In the genomic region with DNA sequence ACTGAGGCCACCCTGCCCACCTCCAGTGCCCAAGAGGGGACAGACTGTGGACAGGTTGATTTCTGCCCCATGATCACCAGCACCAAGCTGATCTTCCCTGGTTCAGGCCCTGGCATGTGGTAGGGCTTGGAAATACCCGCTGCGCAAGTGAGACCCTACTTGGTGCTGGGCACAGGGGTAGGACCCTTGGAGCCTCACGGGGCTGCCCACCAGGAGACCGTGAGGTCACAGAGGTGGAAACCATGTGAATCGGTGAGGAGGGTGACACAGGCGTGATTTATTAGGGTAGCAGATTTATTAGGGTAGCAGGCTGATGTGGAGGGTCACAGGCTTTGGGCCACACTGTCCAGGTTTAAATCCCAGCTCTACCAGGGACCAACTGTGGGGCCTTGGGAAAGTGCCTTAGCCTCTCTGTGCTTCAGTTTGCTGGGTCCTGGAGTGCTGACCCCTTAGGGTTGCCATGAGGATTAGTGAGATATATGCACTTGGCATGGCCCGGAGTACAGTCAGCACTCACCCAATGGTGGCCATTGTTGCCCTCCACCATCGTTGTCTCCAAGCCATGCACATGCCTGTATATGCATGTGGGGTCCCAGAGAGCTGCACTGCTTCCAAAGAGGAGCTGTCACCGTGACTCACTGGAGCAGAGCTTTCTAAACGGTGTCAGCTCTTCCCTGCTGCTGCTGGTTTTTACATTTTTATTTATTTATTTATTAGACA, we compare ENCODE assay signal across 27 cellular contexts. TPM values are rescaled to one million over a fixed set of nuclear protein-coding genes. Genes with fewer than 3 reads are reported as not detected.
DNase-seq lines count a peak whose midpoint lies in the region; ATAC-seq, FAIRE-seq and TF ChIP-seq lines count a peak whose summit lies in the region.
"Had no signal": no experiment of that assay in that cellular context is flagged by ENCODE, and none has a peak within 500 bp of the region (broad histone marks: within the 10 kb centered on the region; RNA-seq: fewer than 3 reads in every experiment).

No MANE protein-coding gene starts in this region.

- no peak overlapping the region for H3K27ac Mint-ChIP-seq in natural killer cell
- no peak overlapping the region for H3K27ac Mint-ChIP-seq in natural killer cell treated with Interleukin-12 subunit alpha and Interleukin-12 subunit beta and Interleukin-15 and Interleukin-18, amount 100 ng/mL, for 72 hours
- H3K27ac Mint-ChIP-seq in naive thymus-derived CD8-positive, alpha-beta T cell = peak overlapping the region in 1 of 10 donors; percentile 44
- H3K27ac Mint-ChIP-seq: activated CD4-positive, alpha-beta T cell treated with anti-CD3 and anti-CD28 coated beads, Interleukin-2, amount 10 ng/mL, durations not matched to agents 24 days and 14 days; activated naive CD4-positive, alpha-beta T cell treated with anti-CD3 and anti-CD28 coated beads, Interleukin-2, amount 50 U/mL, for 24 hours; activated T-cell treated with anti-CD3 and anti-CD28 coated beads, Interleukin-2, amount 50 U/mL, for 72 hours; B cell had no signal

- intact Hi-C loops in natural killer cell (cut with micrococcal nuclease) (no loop called here), HepG2 (cut with micrococcal nuclease; ENCODE audit: unreplicated experiment) (no loop called here)

- POLR2A ChIA-PET in HepG2 (lab: Yijun Ruan, JAX) = interaction anchor here (1.9 to 9.8 kb wide), 3 partner anchors 16 to 68 kb away, joined by 7 to 425 read pairs (median 94); a partner anchor contains a TSS
- POLR2A ChIA-PET in naive thymus-derived CD8-positive, alpha-beta T cell (lab: Charles Lee) = no interaction called here

- H3K9ac ChIP-seq in HepG2 (ENCODE audit: insufficient read depth, low read depth, low read length) (no peak overlapping the region), smooth muscle cell (ENCODE audit: low read depth) (no peak overlapping the region)

- DNase-seq in natural killer cell (peak; percentile 7), HepG2 (ENCODE audit: low spot score) (no peak), smooth muscle cell (lab: John Stamatoyannopoulos, UW; ENCODE audit: unreplicated experiment) (no peak), NCI-H524 treated with DMSO at 0.1 percent for 48 hours (lab: John Stamatoyannopoulos, UW) (no peak), SIG-M5 treated with dmso at 0.1 percent for 504 hours (lab: John Stamatoyannopoulos, UW; ENCODE audit: unreplicated experiment) (no peak), DMS53 (lab: John Stamatoyannopoulos, UW) (no peak)
- DNase-seq in natural killer cell treated with Interleukin-12 subunit alpha and Interleukin-12 subunit beta and Interleukin-15 and Interleukin-18, amount 100 ng/mL, for 72 hours (ENCODE audit: low spot score) = no peak
- no peak for DNase-seq in naive thymus-derived CD8-positive, alpha-beta T cell
- DNase-seq: activated CD4-positive, alpha-beta T cell treated with anti-CD3 and anti-CD28 coated beads, Interleukin-2, amount 10 ng/mL, durations not matched to agents 24 days and 14 days; activated T-cell treated with anti-CD3 and anti-CD28 coated beads, Interleukin-2, amount 50 U/mL, for 72 hours; cerebellar nuclear complex; DND-41; GOT3; NCI-H1417; NCI-H510A; NK-92 treated with Interleukin-12 subunit alpha and Interleukin-12 subunit beta, amount 100 ng/mL, for 24 hours; occipital lobe; stimulated activated CD4-positive, alpha-beta T cell treated with anti-CD3 and anti-CD28 coated beads, Interleukin-15, amount 100 ng/mL, for 24 hours; T-helper 17 cell had no signal

- H3K4me3 Mint-ChIP-seq in natural killer cell = no peak overlapping the region
- no peak overlapping the region for H3K4me3 Mint-ChIP-seq in natural killer cell treated with Interleukin-12 subunit alpha and Interleukin-12 subunit beta and Interleukin-15 and Interleukin-18, amount 100 ng/mL, for 72 hours
- H3K4me3 Mint-ChIP-seq in naive thymus-derived CD8-positive, alpha-beta T cell = no peak overlapping the region
- H3K4me3 Mint-ChIP-seq: activated CD4-positive, alpha-beta T cell treated with anti-CD3 and anti-CD28 coated beads, Interleukin-2, amount 10 ng/mL, durations not matched to agents 24 days and 14 days; activated naive CD4-positive, alpha-beta T cell treated with anti-CD3 and anti-CD28 coated beads, Interleukin-2, amount 50 U/mL, for 24 hours; activated T-cell treated with anti-CD3 and anti-CD28 coated beads, Interleukin-2, amount 50 U/mL, for 72 hours; B cell; T-helper 17 cell had no signal

- no peaks in the 10 kb centered on the region for H4K20me1 ChIP-seq in HepG2 (ENCODE audit: insufficient read depth, low read length)
- no peaks in the 10 kb centered on the region for H4K20me1 ChIP-seq in smooth muscle cell (ENCODE audit: low read depth)

- H3K4me1 ChIP-seq in HepG2 (ENCODE audit: insufficient read depth, low read length) (peaks cover 97% of the 10 kb centered on the region), smooth muscle cell (ENCODE audit: low read depth) (peaks cover 7% of the 10 kb centered on the region)

- H3K4me2 ChIP-seq in HepG2 (ENCODE audit: low read depth, low read length) (no peak overlapping the region), smooth muscle cell (peak overlapping the region; percentile 14)

- H3K27me3 ChIP-seq in HepG2 (ENCODE audit: control insufficient read depth in 1 of 2, insufficient read depth in 2 of 2, low read length in 2 of 2) = no peaks in the 10 kb centered on the region
- no peaks in the 10 kb centered on the region for H3K27me3 ChIP-seq in smooth muscle cell (ENCODE audit: low read depth)
- H3K27me3 ChIP-seq: gastroesophageal sphincter had no signal

- no peaks in the 10 kb centered on the region for H3K4me1 Mint-ChIP-seq in natural killer cell
- H3K4me1 Mint-ChIP-seq in natural killer cell treated with Interleukin-12 subunit alpha and Interleukin-12 subunit beta and Interleukin-15 and Interleukin-18, amount 100 ng/mL, for 72 hours (ENCODE audit: low read depth in 2 of 2) = peaks cover 0 to 4% of the 10 kb centered on the region in 2 donors
- peaks cover 0 to 19% (median 3%) of the 10 kb centered on the region in 4 donors for H3K4me1 Mint-ChIP-seq in naive thymus-derived CD8-positive, alpha-beta T cell
- H3K4me1 Mint-ChIP-seq: activated naive CD4-positive, alpha-beta T cell treated with anti-CD3 and anti-CD28 coated beads, Interleukin-2, amount 50 U/mL, for 24 hours; T-helper 17 cell had no signal

- no peak for TF ChIP-seq POLR2A in HepG2 (IDR thresholded peaks at IDR 0.05; ENCODE audit: insufficient read depth in 1 of 2, low read depth in 2 of 2, low read length in 2 of 2)

- H3K27ac ChIP-seq in HepG2 (ENCODE audit: extremely low read length, insufficient read depth, low read length) (no peak overlapping the region), smooth muscle cell (ENCODE audit: low read depth) (peak overlapping the region; percentile 74)
- H3K27ac ChIP-seq: SK-N-MC had no signal

- H3K4me3 ChIP-seq in HepG2 (replicated peaks in 1 of 3; ENCODE audit: insufficient read depth in 1 of 3, low read depth in 2 of 3, low read length in 3 of 3) (no peak overlapping the region), smooth muscle cell (no peak overlapping the region)
- H3K4me3 ChIP-seq: gastroesophageal sphincter, SK-N-MC had no signal

- TF ChIP-seq RAD21 in HepG2 (CRISPR knock-in tag; IDR thresholded peaks at IDR 0.05) = no peak

- FAIRE-seq in HepG2 (lab: Jason Lieb, UNC) = no peak
- FAIRE-seq: astrocyte, GM12892, GM19239, islet of Langerhans had no signal

- H2AFZ ChIP-seq in HepG2 (ENCODE audit: low read length) (no peak overlapping the region), smooth muscle cell (ENCODE audit: low read depth) (no peak overlapping the region)

- CTCF ChIA-PET in HepG2 (lab: Yijun Ruan, JAX; ENCODE audit: low intra/inter-chr PET ratio, low total read pairs) = no interaction called here

- H3K79me2 ChIP-seq in HepG2 (ENCODE audit: insufficient read depth, low read length) (no peaks in the 10 kb centered on the region), smooth muscle cell (ENCODE audit: low read depth) (no peaks in the 10 kb centered on the region)

- 92% methylated on average over 8 of the region's 10 CpGs for WGBS in HepG2 (ENCODE audit: low lambda C conversion rate)
- WGBS in smooth muscle cell (ENCODE audit: low lambda C conversion rate) = 76% methylated on average over 10 of the region's 10 CpGs

- H3K36me3 Mint-ChIP-seq in natural killer cell = no peaks in the 10 kb centered on the region
- H3K36me3 Mint-ChIP-seq in natural killer cell treated with Interleukin-12 subunit alpha and Interleukin-12 subunit beta and Interleukin-15 and Interleukin-18, amount 100 ng/mL, for 72 hours = no peaks in the 10 kb centered on the region
- no peaks in the 10 kb centered on the region for H3K36me3 Mint-ChIP-seq in naive thymus-derived CD8-positive, alpha-beta T cell
- H3K36me3 Mint-ChIP-seq: activated naive CD4-positive, alpha-beta T cell treated with anti-CD3 and anti-CD28 coated beads, Interleukin-2, amount 50 U/mL, for 24 hours had no signal

- no peak for ATAC-seq in natural killer cell
- ATAC-seq in natural killer cell treated with Interleukin-12 subunit alpha and Interleukin-12 subunit beta and Interleukin-15 and Interleukin-18, amount 100 ng/mL, for 72 hours = no peak
- no peak for ATAC-seq in HepG2
- no peak for ATAC-seq in naive thymus-derived CD8-positive, alpha-beta T cell
- ATAC-seq: activated T-cell treated with anti-CD3 and anti-CD28 coated beads, Interleukin-2, amount 50 U/mL, for 72 hours; gastroesophageal sphincter; T-helper 17 cell had no signal

- H3K9me3 Mint-ChIP-seq in natural killer cell = no peaks in the 10 kb centered on the region
- no peaks in the 10 kb centered on the region for H3K9me3 Mint-ChIP-seq in natural killer cell treated with Interleukin-12 subunit alpha and Interleukin-12 subunit beta and Interleukin-15 and Interleukin-18, amount 100 ng/mL, for 72 hours
- no peaks in the 10 kb centered on the region for H3K9me3 Mint-ChIP-seq in naive thymus-derived CD8-positive, alpha-beta T cell
- H3K9me3 Mint-ChIP-seq: activated CD4-positive, alpha-beta T cell treated with anti-CD3 and anti-CD28 coated beads, Interleukin-2, amount 10 ng/mL, durations not matched to agents 24 days and 14 days; activated naive CD4-positive, alpha-beta T cell treated with anti-CD3 and anti-CD28 coated beads, Interleukin-2, amount 50 U/mL, for 24 hours; activated T-cell treated with anti-CD3 and anti-CD28 coated beads, Interleukin-2, amount 50 U/mL, for 72 hours had no signal

- no peak for TF ChIP-seq CTCF in natural killer cell (IDR thresholded peaks at IDR 0.05)
- no peak for TF ChIP-seq CTCF in HepG2 (CRISPR knock-in tag; IDR thresholded peaks at IDR 0.05)
- no peak for TF ChIP-seq CTCF in smooth muscle cell (IDR thresholded peaks at IDR 0.05; ENCODE audit: borderline replicate concordance, insufficient read depth, poor library complexity, severe bottlenecking)

- TF ChIP-seq EP300 in HepG2 (IDR thresholded peaks at IDR 0.05; ENCODE audit: low read depth in 2 of 2, low read length in 2 of 2) (no peak), HepG2 (CRISPR knock-in tag; IDR thresholded peaks at IDR 0.05; ENCODE audit: borderline replicate concordance) (no peak)

- H3K36me3 ChIP-seq in HepG2 (replicated peaks in 1 of 2; ENCODE audit: control insufficient read depth in 1 of 2, insufficient read depth in 2 of 2, low read length in 2 of 2) (no peaks in the 10 kb centered on the region), smooth muscle cell (ENCODE audit: low read depth) (no peaks in the 10 kb centered on the region)
- H3K36me3 ChIP-seq: gastroesophageal sphincter had no signal

- in situ Hi-C loops in HepG2 (cut with HindIII; ENCODE audit: extremely low pct_ligation_motif_present, low pct_unique_long_range_greater_than_20kb) = no loop called here

- H3K27me3 Mint-ChIP-seq in natural killer cell (ENCODE audit: low read depth in 2 of 2) = no peaks in the 10 kb centered on the region
- H3K27me3 Mint-ChIP-seq in natural killer cell treated with Interleukin-12 subunit alpha and Interleukin-12 subunit beta and Interleukin-15 and Interleukin-18, amount 100 ng/mL, for 72 hours = peaks cover 0 to 3% of the 10 kb centered on the region in 2 donors
- no peaks in the 10 kb centered on the region for H3K27me3 Mint-ChIP-seq in naive thymus-derived CD8-positive, alpha-beta T cell
- H3K27me3 Mint-ChIP-seq: activated CD4-positive, alpha-beta T cell treated with anti-CD3 and anti-CD28 coated beads, Interleukin-2, amount 10 ng/mL, durations not matched to agents 24 days and 14 days; activated naive CD4-positive, alpha-beta T cell treated with anti-CD3 and anti-CD28 coated beads, Interleukin-2, amount 50 U/mL, for 24 hours; B cell; T-helper 17 cell had no signal

- BruUV-seq in HepG2 (replicated peaks; lab: Mats Ljungman, UMichigan) = no TSS peak

- H3F3A ChIP-seq in smooth muscle cell (ENCODE audit: low read depth) = no peaks in the 10 kb centered on the region

- H3K9me3 ChIP-seq in HepG2 (ENCODE audit: low read length) (no peaks in the 10 kb centered on the region), smooth muscle cell (replicated peaks; ENCODE audit: low read depth) (no peaks in the 10 kb centered on the region)
- H3K9me3 ChIP-seq: gastroesophageal sphincter had no signal

RNA-seq across cellular contexts. Expression of a gene that starts 20.9 kb away (rescaled TPM):
- 1,000 to 10,000 TPM; 1,579 to 2,725 (median 2,168) TPM for total RNA-seq in natural killer cell
- 10 to 100 TPM; 12.4 to 13.6 TPM for total RNA-seq in natural killer cell treated with Interleukin-12 subunit alpha and Interleukin-12 subunit beta and Interleukin-15 and Interleukin-18, amount 100 ng/mL, for 72 hours
- total RNA-seq in HepG2 (2016; rRNA removed; fragmentation: Illumina TruSeq; extraction: Trizol) = 18.0 and 27.1 TPM in 2 replicates
- 7.1 and 7.8 TPM in 2 replicates for total RNA-seq in HepG2 (2016; cell fraction: cytosol; rRNA removed; fragmentation: Illumina TruSeq; extraction: Trizol; ENCODE audit: low read depth)
- total RNA-seq in HepG2 (2016; cell fraction: insoluble cytoplasmic fraction; rRNA removed; fragmentation: Illumina TruSeq; extraction: Trizol) = 15.8 and 29.9 TPM in 2 replicates
- total RNA-seq in HepG2 (2016; cell fraction: membrane; rRNA removed; fragmentation: Illumina TruSeq; extraction: Trizol) = 14.2 and 16.6 TPM in 2 replicates
- 53.7 and 56.5 TPM in 2 replicates for total RNA-seq in HepG2 (2016; cell fraction: nucleus; rRNA removed; fragmentation: Illumina TruSeq; extraction: Trizol)
- 55.5 and 79.2 TPM in 2 replicates for polyA plus RNA-seq in HepG2 (2011; rRNA removed)
- 59.1 and 69.7 TPM in 2 replicates for polyA plus RNA-seq in HepG2 (2011; cell fraction: cytosol; rRNA removed)
- 85.1 and 113 TPM in 2 replicates for polyA plus RNA-seq in HepG2 (2011; cell fraction: nucleus; rRNA removed)
- polyA plus RNA-seq in HepG2 (2012) = 48.1 and 56.6 TPM in 2 replicates
- 4.7 and 6.0 TPM in 2 replicates for polyA plus RNA-seq in HepG2 (2016; cell fraction: cytosol; fragmentation: Illumina TruSeq; extraction: Trizol; ENCODE audit: low read depth)
- polyA plus RNA-seq in HepG2 (2016; cell fraction: insoluble cytoplasmic fraction; fragmentation: Illumina TruSeq; extraction: Trizol; ENCODE audit: low read depth) = 17.2 and 23.0 TPM in 2 replicates
- 9.3 and 9.4 TPM in 2 replicates for polyA plus RNA-seq in HepG2 (2016; cell fraction: membrane; fragmentation: Illumina TruSeq; extraction: Trizol; ENCODE audit: low read depth)
- polyA plus RNA-seq in HepG2 (2016; cell fraction: nucleus; fragmentation: Illumina TruSeq; extraction: Trizol; ENCODE audit: insufficient read depth, low read depth) = 63.2 and 85.8 TPM in 2 replicates
- 142 and 198 TPM in 2 replicates for polyA minus RNA-seq in HepG2 (2011; rRNA and poly(A)+ RNA removed; ENCODE audit: low replicate concordance)
- 72.5 and 80.5 TPM in 2 replicates for polyA minus RNA-seq in HepG2 (2011; cell fraction: cytosol; rRNA and poly(A)+ RNA removed)
- 95.3 and 131 TPM in 2 replicates for polyA minus RNA-seq in HepG2 (2011; cell fraction: nucleus; rRNA and poly(A)+ RNA removed)
- total RNA-seq in smooth muscle cell = 751 and 817 TPM in 2 replicates
- polyA plus RNA-seq in smooth muscle cell = 656 and 995 TPM in 2 replicates
- total RNA-seq in naive thymus-derived CD8-positive, alpha-beta T cell = 10 to 100 TPM; 23.5 to 24.1 TPM
- polyA plus RNA-seq in naive thymus-derived CD8-positive, alpha-beta T cell = 100 to 1,000 TPM; 102 to 660 (median 258) TPM

RNA-seq across cellular contexts. Expression of a gene that starts 42.2 kb away (rescaled TPM):
- 100 to 1,000 TPM in 2 of 3 donors, 10 to 100 TPM in 1; 86.2 to 126 (median 121) TPM for total RNA-seq in natural killer cell
- 10 to 100 TPM; 50.8 to 51.4 TPM for total RNA-seq in natural killer cell treated with Interleukin-12 subunit alpha and Interleukin-12 subunit beta and Interleukin-15 and Interleukin-18, amount 100 ng/mL, for 72 hours
- 56.6 and 78.5 TPM in 2 replicates for total RNA-seq in HepG2 (2016; rRNA removed; fragmentation: Illumina TruSeq; extraction: Trizol)
- 56.7 and 59.9 TPM in 2 replicates for total RNA-seq in HepG2 (2016; cell fraction: cytosol; rRNA removed; fragmentation: Illumina TruSeq; extraction: Trizol; ENCODE audit: low read depth)
- 51.2 and 75.8 TPM in 2 replicates for total RNA-seq in HepG2 (2016; cell fraction: insoluble cytoplasmic fraction; rRNA removed; fragmentation: Illumina TruSeq; extraction: Trizol)
- total RNA-seq in HepG2 (2016; cell fraction: membrane; rRNA removed; fragmentation: Illumina TruSeq; extraction: Trizol) = 144 and 156 TPM in 2 replicates
- total RNA-seq in HepG2 (2016; cell fraction: nucleus; rRNA removed; fragmentation: Illumina TruSeq; extraction: Trizol) = 57.0 and 67.0 TPM in 2 replicates
- 184 and 205 TPM in 2 replicates for polyA plus RNA-seq in HepG2 (2011; rRNA removed)
- 216 and 224 TPM in 2 replicates for polyA plus RNA-seq in HepG2 (2011; cell fraction: cytosol; rRNA removed)
- 121 and 137 TPM in 2 replicates for polyA plus RNA-seq in HepG2 (2011; cell fraction: nucleus; rRNA removed)
- 145 and 175 TPM in 2 replicates for polyA plus RNA-seq in HepG2 (2012)
- polyA plus RNA-seq in HepG2 (2016; cell fraction: cytosol; fragmentation: Illumina TruSeq; extraction: Trizol; ENCODE audit: low read depth) = 87.6 and 105 TPM in 2 replicates
- 71.8 and 81.7 TPM in 2 replicates for polyA plus RNA-seq in HepG2 (2016; cell fraction: insoluble cytoplasmic fraction; fragmentation: Illumina TruSeq; extraction: Trizol; ENCODE audit: low read depth)
- 183 and 185 TPM in 2 replicates for polyA plus RNA-seq in HepG2 (2016; cell fraction: membrane; fragmentation: Illumina TruSeq; extraction: Trizol; ENCODE audit: low read depth)
- polyA plus RNA-seq in HepG2 (2016; cell fraction: nucleus; fragmentation: Illumina TruSeq; extraction: Trizol; ENCODE audit: insufficient read depth, low read depth) = 94.6 and 95.4 TPM in 2 replicates
- polyA minus RNA-seq in HepG2 (2011; rRNA and poly(A)+ RNA removed; ENCODE audit: low replicate concordance) = 179 and 302 TPM in 2 replicates
- 60.3 and 74.0 TPM in 2 replicates for polyA minus RNA-seq in HepG2 (2011; cell fraction: cytosol; rRNA and poly(A)+ RNA removed)
- 85.1 and 89.6 TPM in 2 replicates for polyA minus RNA-seq in HepG2 (2011; cell fraction: nucleus; rRNA and poly(A)+ RNA removed)
- total RNA-seq in smooth muscle cell = 135 and 140 TPM in 2 replicates
- 33.2 and 38.2 TPM in 2 replicates for polyA plus RNA-seq in smooth muscle cell
- total RNA-seq in naive thymus-derived CD8-positive, alpha-beta T cell = 10 to 100 TPM; 68.0 to 74.4 TPM
- polyA plus RNA-seq in naive thymus-derived CD8-positive, alpha-beta T cell = 10 to 100 TPM; 18.4 to 23.8 (median 21.5) TPM

Comparison
In these comparisons a context has a peak if more than half of its experiments do, and no peak if none do; other contexts are left out.
1. RNA of a gene that starts 20.9 kb away (total RNA-seq): 1,579 to 2,725 TPM in natural killer cell and 751 to 817 TPM in smooth muscle cell; 7.1 to 56.5 TPM in HepG2, 23.5 to 24.1 TPM in naive thymus-derived CD8-positive, alpha-beta T cell and 12.4 to 13.6 TPM in natural killer cell treated with Interleukin-12 subunit alpha and Interleukin-12 subunit beta and Interleukin-15 and Interleukin-18, amount 100 ng/mL, for 72 hours; every median in the first group is over 10 times any median in the second.